In the genomic region with DNA sequence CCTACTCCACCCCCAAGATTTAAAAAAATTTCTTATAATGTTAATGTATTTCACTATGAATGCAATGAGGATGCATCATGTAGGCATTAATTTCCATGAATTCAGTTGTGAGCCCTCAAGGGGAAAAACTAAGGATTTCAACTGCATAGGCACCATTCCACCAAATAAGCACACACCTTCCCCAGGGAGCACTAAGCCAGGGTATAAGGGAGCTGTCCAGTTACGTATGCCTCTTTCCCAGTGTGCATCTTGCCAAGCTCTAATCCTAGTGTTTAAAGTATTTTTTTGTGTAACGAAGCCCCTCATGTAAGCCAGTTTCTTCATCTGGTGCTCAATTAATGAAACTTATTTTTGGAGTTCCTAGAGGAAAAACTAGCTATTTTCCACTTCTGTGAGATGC, we compare ENCODE assay signal across 19 cellular contexts. TPM values are rescaled to one million over a fixed set of nuclear protein-coding genes. Genes with fewer than 3 reads are reported as not detected.
DNase-seq lines count a peak whose midpoint lies in the region; ATAC-seq, FAIRE-seq and TF ChIP-seq lines count a peak whose summit lies in the region.
"Had no signal": no experiment of that assay in that cellular context is flagged by ENCODE, and none has a peak within 500 bp of the region (broad histone marks: within the 10 kb centered on the region; RNA-seq: fewer than 3 reads in every experiment).

No MANE protein-coding gene starts in this region.

- H3K14ac ChIP-seq in H1 (ENCODE audit: insufficient read length): no peak overlapping the region

- no peak overlapping the region for H2BK20ac ChIP-seq in H1 (ENCODE audit: low read length)

- no peak for TF ChIP-seq CTCF in H1 (IDR thresholded peaks at IDR 0.05; ENCODE audit: control extremely low read depth in 1 of 3, insufficient read depth in 1 of 3, low read depth in 1 of 3, low read length in 3 of 3)
- no peak for TF ChIP-seq CTCF in pancreas (IDR thresholded peaks at IDR 0.05)
- TF ChIP-seq CTCF in BE2C (IDR thresholded peaks at IDR 0.05; ENCODE audit: low read depth, low read length): no peak

- H3K9ac ChIP-seq in H1 (replicated peaks in 1 of 4; ENCODE audit: extremely low read depth in 1 of 4, low read depth in 3 of 4, low read length in 3 of 4): no peak overlapping the region

- TF ChIP-seq EP300 in H1 (IDR thresholded peaks at IDR 0.05; ENCODE audit: borderline replicate concordance in 1 of 2, low read depth in 2 of 2, low read length in 2 of 2): no peak

- no peak overlapping the region for H3K23ac ChIP-seq in H1 (ENCODE audit: insufficient read length)

- ATAC-seq in pancreas: no peak
- no peak for ATAC-seq in GM21737 (IDR thresholded peaks at IDR 0.05; ENCODE audit: unreplicated experiment)
- ATAC-seq: A549 had no signal

- no peak overlapping the region for H4K8ac ChIP-seq in H1 (ENCODE audit: extremely low read depth, insufficient read depth, low read length)

- FAIRE-seq in H1 (lab: Jason Lieb, UNC) (no peak), pancreas (lab: Jason Lieb, UNC) (no peak)
- FAIRE-seq: A549, GM19239 had no signal

- WGBS in H1 (ENCODE audit: extremely low coverage in 1 of 2, insufficient coverage in 1 of 2, insufficient read length in 1 of 2, insufficient replicate concordance in 2 of 2, low coverage in 1 of 2, low lambda C conversion rate in 2 of 2, missing lambda C conversion rate in 1 of 2), 2 experiments: 91% methylated on average over 2 of the region's 2 CpGs; no CpG with 5 or more reads in 1 of the 2 experiments
- 89 to 92% methylated on average over 2 of the region's 2 CpGs for WGBS in pancreas, 2 donors

- no peak overlapping the region for H4K5ac ChIP-seq in H1 (ENCODE audit: insufficient read length, low read depth, low read length)

- H3K27ac ChIP-seq in H1 (ENCODE audit: low read depth, low read length) (peak overlapping the region; percentile 9; the same call in 1 of the 2 replicates), pancreas (no peak overlapping the region)
- H3K27ac ChIP-seq: A549 had no signal

- no peak overlapping the region for H2BK120ac ChIP-seq in H1 (replicated peaks; ENCODE audit: low read depth, low read length)

- no peak overlapping the region for H2BK12ac ChIP-seq in H1 (ENCODE audit: low read depth, low read length)

- no peak overlapping the region for H3K18ac ChIP-seq in H1 (ENCODE audit: extremely low read depth, low read length)

- DNase-seq in D341Med (ENCODE audit: low spot score) (peak; percentile 59), NCI-H82 (lab: John Stamatoyannopoulos, UW) (peak; percentile 54), H1 (ENCODE audit: low read depth in 1 of 2, low spot score in 2 of 2) (no peak), skeletal muscle cell (ENCODE audit: low read depth) (peak; percentile 76), T-helper 9 cell (no peak), pancreas (no peak), BE2C (no peak)
- DNase-seq: CD4-positive, CD25-positive, alpha-beta regulatory T cell; DMS53; KG1; NCI-H1417 treated with DMSO at 0.1 percent for 48 hours; NCI-H1930; NCI-H446; NCI-H69; OCI-M1 had no signal

- peaks cover 0 to 4% (median 0%) of the 10 kb centered on the region in 4 experiments; a peak in 1 of 7 replicates for H3K4me1 ChIP-seq in H1 (replicated peaks in 1 of 4; ENCODE audit: control insufficient read depth in 3 of 4, insufficient read depth in 4 of 4, low read length in 3 of 4)
- peaks cover 0 to 8% (median 3%) of the 10 kb centered on the region in 3 donors for H3K4me1 ChIP-seq in pancreas
- peaks cover 3% of the 10 kb centered on the region for H3K4me1 ChIP-seq in BE2C

- no peak overlapping the region for H2AK5ac ChIP-seq in H1 (ENCODE audit: low read depth, low read length)

- peaks cover 20 to 100% of the 10 kb centered on the region in 2 experiments; a peak in 3 of 4 replicates for H3K79me2 ChIP-seq in H1 (ENCODE audit: control insufficient read depth in 1 of 2, insufficient read depth in 2 of 2, low read length in 2 of 2)

- peaks cover 2 to 3% of the 10 kb centered on the region in 2 experiments for H4K20me1 ChIP-seq in H1 (replicated peaks in 1 of 2; ENCODE audit: control insufficient read depth in 1 of 2, insufficient read depth in 2 of 2, low read length in 2 of 2)

- no peak overlapping the region for H3K4me2 ChIP-seq in H1 (ENCODE audit: insufficient read depth in 1 of 2, low read depth in 2 of 2, low read length in 2 of 2)
- H3K4me2 ChIP-seq: A549 had no signal

- POLR2A ChIA-PET in H1 (lab: Charles Lee; ENCODE audit: partially characterized antibody): interaction anchor here (0.7 to 2.6 kb wide), 3 partner anchors 9 to 35 kb away, joined by 3 to 11 read pairs (median 4); no protein-coding TSS in a partner anchor

- peaks cover 2% of the 10 kb centered on the region; the same call in 1 of the 2 replicates for H3K79me1 ChIP-seq in H1 (ENCODE audit: low read depth, low read length)

- H2BK5ac ChIP-seq in H1 (ENCODE audit: low read depth, low read length): no peak overlapping the region

- intact Hi-C loops in pancreas (cut with DNase I): no loop called here

- CTCF ChIA-PET in H1 (lab: Charles Lee; ENCODE audit: partially characterized antibody): interaction anchor here (2.5 to 2.7 kb wide), 2 partner anchors 17 to 21 kb away, joined by 9 to 16 read pairs; no protein-coding TSS in a partner anchor

- no peaks in the 10 kb centered on the region for H3K23me2 ChIP-seq in H1 (ENCODE audit: low read depth, low read length)

- no peak overlapping the region for H2BK15ac ChIP-seq in H1 (ENCODE audit: low read length)

- no peak for TF ChIP-seq RAD21 in H1 (IDR thresholded peaks at IDR 0.05 in 1 of 2, conservative IDR thresholded peaks at IDR 0.05 in 1 of 2; ENCODE audit: low read depth in 2 of 2, low read length in 2 of 2)

- H4K91ac ChIP-seq in H1 (replicated peaks; ENCODE audit: insufficient read length, low read length): no peak overlapping the region

- no peak overlapping the region for H2AFZ ChIP-seq in H1 (ENCODE audit: low read length)

- H3K4ac ChIP-seq in H1 (replicated peaks; ENCODE audit: insufficient read length, low read depth, low read length): no peak overlapping the region

- H3K36me3 ChIP-seq in H1 (ENCODE audit: control insufficient read depth in 2 of 4, insufficient read depth in 4 of 4, low read length in 3 of 4) (peaks cover 0 to 25% (median 2%) of the 10 kb centered on the region in 4 experiments; a peak in 3 of 8 replicates), pancreas (no peaks in the 10 kb centered on the region), BE2C (peaks cover 35% of the 10 kb centered on the region)
- H3K36me3 ChIP-seq: HAP-1 had no signal

- H3K4me3 ChIP-seq in H1 (ENCODE audit: extremely low read depth in 1 of 4, insufficient read depth in 2 of 4, low read depth in 3 of 4, low read length in 4 of 4): no peak overlapping the region
- no peak overlapping the region for H3K4me3 ChIP-seq in skeletal muscle cell (ENCODE audit: low read depth, low read length)
- no peak overlapping the region for H3K4me3 ChIP-seq in pancreas
- H3K4me3 ChIP-seq in BE2C (ENCODE audit: low read depth, low read length): no peak overlapping the region
- H3K4me3 ChIP-seq: A549, HAP-1 had no signal

- H3K27me3 ChIP-seq in H1 (replicated peaks in 1 of 4; ENCODE audit: control insufficient read depth in 3 of 4, extremely low read depth in 1 of 4, insufficient read depth in 3 of 4, low read length in 3 of 4) (no peaks in the 10 kb centered on the region), pancreas (no peaks in the 10 kb centered on the region), BE2C (no peaks in the 10 kb centered on the region)

- no peak overlapping the region for H3K56ac ChIP-seq in H1 (replicated peaks; ENCODE audit: insufficient read length, low read depth, low read length)

- H3K9me3 ChIP-seq in H1 (ENCODE audit: insufficient read depth in 2 of 2, low read depth in 1 of 2, low read length in 1 of 2) (no peaks in the 10 kb centered on the region; a peak in 1 of 4 replicates), pancreas (no peaks in the 10 kb centered on the region), BE2C (no peaks in the 10 kb centered on the region)
- H3K9me3 ChIP-seq: A549, HAP-1 had no signal

- TF ChIP-seq POLR2A in H1 (IDR thresholded peaks at IDR 0.05; ENCODE audit: control extremely low read depth in 1 of 2, low read depth in 2 of 2, low read length in 2 of 2): no peak

TF ChIP-seq in H1, 55 proteins besides CTCF, POLR2A, EP300 and RAD21:
- TF ChIP-seq KDM5A (IDR thresholded peaks at IDR 0.05; ENCODE audit: low read length) (no peak), POLR2AphosphoS5 (IDR thresholded peaks at IDR 0.05; ENCODE audit: low read depth, low read length) (0 out of 2 replicates have a peak, but pooled peaks have one; percentile 26), JUN (IDR thresholded peaks at IDR 0.05; ENCODE audit: low read depth, low read length) (no peak)
TF ChIP-seq in H1: peak in this region for 1.

RNA-seq across cellular contexts. Expression of gene FERMT2, which starts 6.6 kb away (rescaled TPM):
- total RNA-seq in H1 (2021; fragmentation: NEBNext Ultra II Directional; extraction: Animal tissue kit (Norgen Biotek cat#: 25700)): 120 and 142 TPM in 2 replicates
- polyA plus RNA-seq in H1 (2011; rRNA removed) (51.4 and 53.3 TPM in 2 replicates), pancreas (10 to 100 TPM; 10.4 to 19.4 TPM)
- polyA plus RNA-seq in H1 (2011; cell fraction: cytosol; rRNA removed): 75.3 TPM
- 41.7 TPM for polyA plus RNA-seq in H1 (2011; cell fraction: nucleus; rRNA removed)
- polyA plus RNA-seq in H1 (2012, experiment 1 of 2): 47.9 to 84.9 TPM (median 59.8 TPM) in 4 replicates
- polyA plus RNA-seq in H1 (2012, experiment 2 of 2): 4.3 TPM
- polyA plus RNA-seq in H1 (2013, experiment 1 of 2): 139 TPM
- 149 TPM for polyA plus RNA-seq in H1 (2013, experiment 2 of 2)
- 56.7 and 112 TPM in 2 replicates for polyA minus RNA-seq in H1 (2011; rRNA and poly(A)+ RNA removed)
- 53.7 TPM for polyA minus RNA-seq in H1 (2011; cell fraction: cytosol; rRNA and poly(A)+ RNA removed)
- polyA minus RNA-seq in H1 (2011; cell fraction: nucleus; rRNA and poly(A)+ RNA removed): 58.4 TPM
- total RNA-seq in pancreas: 10 to 100 TPM; 14.4 to 27.9 (median 16.6) TPM
- polyA plus RNA-seq in BE2C (2012; ENCODE audit: insufficient read depth, insufficient read length, low read depth): 165 TPM
- polyA plus RNA-seq: CD4-positive, CD25-positive, alpha-beta regulatory T cell had no signal

Comparison
In these comparisons a context has a peak if more than half of its experiments do, and no peak if none do; other contexts are left out.
1. DNase-seq: peak in D341Med (single experiment), NCI-H82 (single experiment) and skeletal muscle cell (single experiment); none in H1 (0 of 2), T-helper 9 cell (single experiment), pancreas (0 of 6) and BE2C (single experiment).